Comparison of ENCODE assay signal across 15 cellular contexts in genomic region chr15:99172171-99172570, GRCh38.
"Had no signal": no experiment of that assay in that cellular context is flagged by ENCODE, and none has a peak within 500 bp of the region (broad histone marks: within the 10 kb centered on the region; RNA-seq: fewer than 3 reads in every experiment).

No MANE protein-coding gene starts in this region.

- H3K4me3 Mint-ChIP-seq: activated naive CD8-positive, alpha-beta T cell; activated T-helper 1 cell treated with anti-CD3 and anti-CD28 coated beads, Interleukin-12 subunit alpha, Interleukin-12 subunit beta, Interleukin-2, Interleukin-4 antibody, amounts not matched to agents 30 ng/mL and 10 ng/mL and 1 ng/mL, durations not matched to agents 14 hours and 24 hours and 36 hours; endodermal cell had no signal

- H3K27me3 ChIP-seq: suprapubic skin, upper lobe of right lung had no signal

- H3K27me3 Mint-ChIP-seq: progenitor cell of endocrine pancreas had no signal

- H3K4me1 ChIP-seq: suprapubic skin had no signal

- H3K36me3 ChIP-seq: WERI-Rb-1 had no signal

- H3K4me3 ChIP-seq: suprapubic skin, upper lobe of right lung had no signal

- H3K27ac Mint-ChIP-seq: activated naive CD8-positive, alpha-beta T cell; activated T-helper 1 cell treated with anti-CD3 and anti-CD28 coated beads, Interleukin-12 subunit alpha, Interleukin-12 subunit beta, Interleukin-2, Interleukin-4 antibody, amounts not matched to agents 30 ng/mL and 10 ng/mL and 1 ng/mL, durations not matched to agents 14 hours and 24 hours and 36 hours; endodermal cell; progenitor cell of endocrine pancreas had no signal

- DNase-seq: activated CD4-positive, alpha-beta T cell treated with anti-CD3 and anti-CD28 coated beads for 1 hour; activated CD4-positive, alpha-beta T cell treated with anti-CD3 and anti-CD28 coated beads, Interleukin-2, amount 50 U/mL, for 4 hours; amniotic stem cell; endodermal cell; stimulated activated CD4-positive, alpha-beta T cell treated with anti-CD3 and anti-CD28 coated beads, Interleukin-12 subunit alpha, Interleukin-12 subunit beta, amount 100 ng/mL, for 4 hours; stimulated activated CD4-positive, alpha-beta T cell treated with anti-CD3 and anti-CD28 coated beads, Interleukin-1b, Interleukin-23, amount 100 ng/mL, for 48 hours; stimulated activated naive CD8-positive, alpha-beta T cell treated with anti-CD3 and anti-CD28 coated beads, Interleukin-15, Interleukin-2, amounts not matched to agents 100 U/mL and 50 U/mL, for 24 hours; SW 1271; upper lobe of right lung; WERI-Rb-1 had no signal

- H3K36me3 Mint-ChIP-seq: activated naive CD8-positive, alpha-beta T cell had no signal

- ATAC-seq: stimulated activated naive CD8-positive, alpha-beta T cell treated with anti-CD3 and anti-CD28 coated beads, Interleukin-15, Interleukin-2, amounts not matched to agents 100 U/mL and 50 U/mL, for 24 hours; upper lobe of right lung had no signal

- H3K27ac ChIP-seq: epithelial cell of prostate, suprapubic skin, upper lobe of right lung, WERI-Rb-1 had no signal

- H3K9me3 ChIP-seq: suprapubic skin, upper lobe of right lung had no signal

- H3K9me3 Mint-ChIP-seq: activated T-helper 1 cell treated with anti-CD3 and anti-CD28 coated beads, Interleukin-12 subunit alpha, Interleukin-12 subunit beta, Interleukin-2, Interleukin-4 antibody, amounts not matched to agents 30 ng/mL and 10 ng/mL and 1 ng/mL, durations not matched to agents 14 hours and 24 hours and 36 hours; endodermal cell had no signal
